8 cellular contexts compared by ENCODE assay signal in the genomic region with DNA sequence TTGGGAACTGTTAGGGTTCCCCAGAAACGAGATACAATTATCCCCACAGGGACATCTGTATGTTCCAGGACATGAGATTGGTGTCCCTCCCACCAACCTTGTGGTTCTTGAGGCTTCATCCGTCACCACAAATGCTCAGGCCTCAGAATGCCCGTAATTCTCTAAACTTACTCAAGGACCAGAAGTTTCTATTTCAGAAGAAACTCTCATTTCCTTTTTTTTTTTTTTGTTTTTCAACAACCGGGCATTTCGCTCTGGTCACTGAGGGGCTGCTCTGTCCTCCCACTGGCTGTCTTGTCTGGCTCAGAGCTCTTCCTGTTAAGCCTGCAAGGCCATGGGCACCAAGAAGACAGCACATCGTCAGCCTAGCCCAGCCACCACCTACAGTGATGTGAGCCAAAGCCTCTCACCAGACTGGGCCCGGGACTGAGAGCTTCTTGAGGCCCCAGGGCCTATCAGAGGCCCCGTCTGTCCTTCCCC. TPM values are rescaled to one million over a fixed set of nuclear protein-coding genes. Genes with fewer than 3 reads are reported as not detected.
DNase-seq lines count a peak whose midpoint lies in the region; ATAC-seq, FAIRE-seq and TF ChIP-seq lines count a peak whose summit lies in the region.

No MANE protein-coding gene starts in this region.

- peaks cover 78% of the 10 kb centered on the region for H3K4me1 Mint-ChIP-seq in activated T-helper 2 cell treated with anti-CD3 and anti-CD28 coated beads, Interferon-gamma antibody, Interleukin-2, Interleukin-4, amounts not matched to agents 10 μg/mL and 5 μg/mL and 100 μg/mL, durations not matched to agents 14 hours and 24 hours and 36 hours (ENCODE audit: low read depth)

- 0 out of 2 replicates have a peak, but pooled peaks cover 9% of the 10 kb centered on the region for H3K79me2 ChIP-seq in GM23248 (ENCODE audit: insufficient read depth)

- H3K27ac ChIP-seq in small intestine (ENCODE audit: low read depth in 1 of 2, low read length in 1 of 2), result peak overlapping the region in 1 of 2 donors; percentile 47
- H3K27ac ChIP-seq in GM23248, result no peak overlapping the region

- H3K4me3 Mint-ChIP-seq in activated T-helper 2 cell treated with anti-CD3 and anti-CD28 coated beads, Interferon-gamma antibody, Interleukin-2, Interleukin-4, amounts not matched to agents 10 μg/mL and 5 μg/mL and 100 μg/mL, durations not matched to agents 14 hours and 24 hours and 36 hours (ENCODE audit: low read depth), result peak overlapping the region; percentile 37

- peak overlapping the region; percentile 96 for H3K27ac Mint-ChIP-seq in activated T-helper 2 cell treated with anti-CD3 and anti-CD28 coated beads, Interferon-gamma antibody, Interleukin-2, Interleukin-4, amounts not matched to agents 10 μg/mL and 5 μg/mL and 100 μg/mL, durations not matched to agents 14 hours and 24 hours and 36 hours

- intact Hi-C loops in activated T-helper 2 cell treated with anti-CD3 and anti-CD28 coated beads, Interferon-gamma antibody, Interleukin-2, Interleukin-4, amounts not matched to agents 10 μg/mL and 5 μg/mL and 100 μg/mL, durations not matched to agents 14 hours and 24 hours and 36 hours (cut with micrococcal nuclease), result loop anchor here (1.0 kb wide), 2 partner anchors 8 to 95 kb away; partner anchors contain the start of gene TMEM106C
- intact Hi-C loops in Right ventricle myocardium superior (cut with DNase I), result no loop called here

- WGBS in small intestine, 3 donors, result 62 to 66% (median 62%) methylated on average over 8 of the region's 8 CpGs
- 74 to 78% methylated on average over 8 of the region's 8 CpGs for WGBS in GM23248 (ENCODE audit: low coverage in 1 of 2, low lambda C conversion rate in 2 of 2, missing lambda C conversion rate in 2 of 2), 2 experiments

- no peaks in the 10 kb centered on the region for H3K9me2 ChIP-seq in GM23248 (ENCODE audit: insufficient read depth)

- H3K9ac ChIP-seq in GM23248, result no peak overlapping the region

- no peaks in the 10 kb centered on the region for H3K27me3 Mint-ChIP-seq in activated T-helper 2 cell treated with anti-CD3 and anti-CD28 coated beads, Interferon-gamma antibody, Interleukin-2, Interleukin-4, amounts not matched to agents 10 μg/mL and 5 μg/mL and 100 μg/mL, durations not matched to agents 14 hours and 24 hours and 36 hours (ENCODE audit: low read depth)

- no peaks in the 10 kb centered on the region for H3K9me3 ChIP-seq in small intestine (ENCODE audit: control insufficient read depth, low read depth)
- no peaks in the 10 kb centered on the region for H3K9me3 ChIP-seq in GM23248 (ENCODE audit: low read depth)

- in situ Hi-C loops in GM23248 (cut with MboI), result no loop called here

- no peaks in the 10 kb centered on the region for H3K27me3 ChIP-seq in small intestine (ENCODE audit: control insufficient read depth in 2 of 2, insufficient read depth in 2 of 2, low read length in 2 of 2)
- no peaks in the 10 kb centered on the region for H3K27me3 ChIP-seq in GM23248 (replicated peaks; ENCODE audit: insufficient read depth)

- H3K36me3 Mint-ChIP-seq in activated T-helper 2 cell treated with anti-CD3 and anti-CD28 coated beads, Interferon-gamma antibody, Interleukin-2, Interleukin-4, amounts not matched to agents 10 μg/mL and 5 μg/mL and 100 μg/mL, durations not matched to agents 14 hours and 24 hours and 36 hours (ENCODE audit: low read depth), result peaks cover 94% of the 10 kb centered on the region

- H3K4me2 ChIP-seq in GM23248 (ENCODE audit: unreplicated experiment), result no peak overlapping the region

- no peaks in the 10 kb centered on the region for H3K4me1 ChIP-seq in small intestine (ENCODE audit: control insufficient read depth in 2 of 2, insufficient read depth in 1 of 2, low read depth in 1 of 2, low read length in 1 of 2)
- peaks cover 23% of the 10 kb centered on the region for H3K4me1 ChIP-seq in GM23248 (ENCODE audit: insufficient read depth)

- peak; percentile 74 for ATAC-seq in GM21360 (IDR thresholded peaks at IDR 0.05; ENCODE audit: unreplicated experiment)
- ATAC-seq in HG03342 (IDR thresholded peaks at IDR 0.05; ENCODE audit: unreplicated experiment), result peak; percentile 59
- ATAC-seq in Right ventricle myocardium superior (ENCODE audit: poor library complexity), result no peak

- no peak for TF ChIP-seq POLR2A in GM12891 (IDR thresholded peaks at IDR 0.05; ENCODE audit: low read depth, low read length)

- no peaks in the 10 kb centered on the region for H4K20me1 ChIP-seq in GM23248 (ENCODE audit: insufficient read depth)

- no peak overlapping the region for H2AFZ ChIP-seq in GM23248

- H3K4me3 ChIP-seq in small intestine (ENCODE audit: low read depth in 1 of 2, low read length in 2 of 2) (no peak overlapping the region), GM23248 (no peak overlapping the region)

- DNase-seq in GM12891 (ENCODE audit: insufficient read length, low spot score) (no peak), NCI-H1436 treated with DMSO at 0.1 percent for 48 hours (lab: John Stamatoyannopoulos, UW) (no peak), Right ventricle myocardium superior (no peak), small intestine (no peak), GM23248 (no peak)
- no peak for DNase-seq in activated T-helper 2 cell treated with anti-CD3 and anti-CD28 coated beads, Interferon-gamma antibody, Interleukin-2, Interleukin-4, amounts not matched to agents 10 μg/mL and 5 μg/mL and 100 μg/mL, durations not matched to agents 14 hours and 24 hours and 36 hours (ENCODE audit: low spot score)

- peaks cover 5 to 18% of the 10 kb centered on the region in 2 donors for H3K36me3 ChIP-seq in small intestine (ENCODE audit: control insufficient read depth in 2 of 2, insufficient read depth in 2 of 2, low read length in 2 of 2)
- H3K36me3 ChIP-seq in GM23248 (ENCODE audit: low read depth), result no peaks in the 10 kb centered on the region

- FAIRE-seq in GM12891 (lab: Jason Lieb, UNC) (peak; percentile 80), small intestine (lab: Jason Lieb, UNC) (no peak)

- H3K9me3 Mint-ChIP-seq in activated T-helper 2 cell treated with anti-CD3 and anti-CD28 coated beads, Interferon-gamma antibody, Interleukin-2, Interleukin-4, amounts not matched to agents 10 μg/mL and 5 μg/mL and 100 μg/mL, durations not matched to agents 14 hours and 24 hours and 36 hours, result no peaks in the 10 kb centered on the region

- H3F3A ChIP-seq in GM23248 (ENCODE audit: insufficient read depth), result peaks cover 4% of the 10 kb centered on the region; the same call in 1 of the 2 replicates

TF ChIP-seq in GM12891, 5 proteins besides CTCF, POLR2A, EP300 and RAD21:
- no peak for TF ChIP-seq TAF1 (IDR thresholded peaks at IDR 0.05; ENCODE audit: low read depth, low read length)
- peak; percentile 89 for TF ChIP-seq SPI1 (IDR thresholded peaks at IDR 0.05; ENCODE audit: low read depth, low read length)

RNA-seq across cellular contexts. Expression of gene VDR, which starts 36.2 kb away (rescaled TPM):
- polyA plus RNA-seq in GM12891 (2012; ENCODE audit: low read depth, missing spikeins), result 4.5 TPM
- total RNA-seq in activated T-helper 2 cell treated with anti-CD3 and anti-CD28 coated beads, Interferon-gamma antibody, Interleukin-2, Interleukin-4, amounts not matched to agents 10 μg/mL and 5 μg/mL and 100 μg/mL, durations not matched to agents 14 hours and 24 hours and 36 hours, result 312 and 317 TPM in 2 replicates
- 0.11 TPM for total RNA-seq in Right ventricle myocardium superior
- polyA plus RNA-seq in small intestine, result 10 to 100 TPM; 36.7 to 61.0 (median 47.0) TPM
- 30.5 and 37.2 TPM in 2 replicates for total RNA-seq in GM23248 (2014; rRNA removed; shearing (Covaris generic))
- polyA plus RNA-seq in GM23248 (2016; fragmentation: Nextera tagmentation; extraction: Ambion mirVana), result 23.9 and 25.5 TPM in 2 replicates

RNA-seq across cellular contexts. Expression of gene HDAC7, which starts 48.9 kb away (rescaled TPM):
- polyA plus RNA-seq in GM12891 (2012; ENCODE audit: low read depth, missing spikeins), result 25.5 TPM
- total RNA-seq in activated T-helper 2 cell treated with anti-CD3 and anti-CD28 coated beads, Interferon-gamma antibody, Interleukin-2, Interleukin-4, amounts not matched to agents 10 μg/mL and 5 μg/mL and 100 μg/mL, durations not matched to agents 14 hours and 24 hours and 36 hours, result 251 and 253 TPM in 2 replicates
- total RNA-seq in Right ventricle myocardium superior, result 35.9 TPM
- polyA plus RNA-seq in small intestine (10 to 100 TPM in 1 of 3 donors, 1 to 10 TPM in 2; 2.2 to 30.3 (median 6.2) TPM), GM23248 (2016; fragmentation: Nextera tagmentation; extraction: Ambion mirVana) (45.3 and 46.2 TPM in 2 replicates)
- total RNA-seq in GM23248 (2014; rRNA removed; shearing (Covaris generic)), result 62.9 and 72.3 TPM in 2 replicates

Comparison
In these comparisons a context has a peak if more than half of its experiments do, and no peak if none do; other contexts are left out.
1. RNA of gene VDR, which starts 36.2 kb away (total RNA-seq): 312 to 317 TPM in activated T-helper 2 cell treated with anti-CD3 and anti-CD28 coated beads, Interferon-gamma antibody, Interleukin-2, Interleukin-4, amounts not matched to agents 10 μg/mL and 5 μg/mL and 100 μg/mL, durations not matched to agents 14 hours and 24 hours and 36 hours and 30.5 to 37.2 TPM in GM23248; 0.11 TPM in Right ventricle myocardium superior (single experiment); every median in the first group is over 10 times any median in the second.